Comparison of ENCODE assay signal across 6 cellular contexts in genomic region chr17:39925282-39926134, GRCh38. TPM values are rescaled to one million over a fixed set of nuclear protein-coding genes. Genes with fewer than 3 reads are reported as not detected.
DNase-seq lines count a peak whose midpoint lies in the region; ATAC-seq and TF ChIP-seq lines count a peak whose summit lies in the region.

No MANE protein-coding gene starts in this region.

- H3K9me3 Mint-ChIP-seq in activated T-cell treated with anti-CD3 and anti-CD28 coated beads, Interleukin-2, amount 50 U/mL, for 4 hours: no peaks in the 10 kb centered on the region

- H3K4me3 Mint-ChIP-seq in activated T-cell treated with anti-CD3 and anti-CD28 coated beads, Interleukin-2, amount 50 U/mL, for 4 hours: peak overlapping the region; percentile 90

- H3K9me3 ChIP-seq in effector memory CD4-positive, alpha-beta T cell (ENCODE audit: control insufficient read depth, low read length): no peaks in the 10 kb centered on the region
- H3K9me3 ChIP-seq in thoracic aorta: no peaks in the 10 kb centered on the region

- peaks cover 70% of the 10 kb centered on the region for H3K4me1 Mint-ChIP-seq in activated T-cell treated with anti-CD3 and anti-CD28 coated beads, Interleukin-2, amount 50 U/mL, for 4 hours (ENCODE audit: low read depth)

- H3K27me3 ChIP-seq in effector memory CD4-positive, alpha-beta T cell (replicated peaks; ENCODE audit: control insufficient read depth, insufficient read depth, low read length, poor library complexity, severe bottlenecking): no peaks in the 10 kb centered on the region
- H3K27me3 ChIP-seq in thoracic aorta (replicated peaks; ENCODE audit: insufficient read depth): no peaks in the 10 kb centered on the region

- H3K36me3 ChIP-seq in effector memory CD4-positive, alpha-beta T cell (ENCODE audit: control insufficient read depth, insufficient read depth, low read length): peaks cover 31% of the 10 kb centered on the region
- peaks cover 20% of the 10 kb centered on the region for H3K36me3 ChIP-seq in thoracic aorta

- DNase-seq in activated T-cell treated with anti-CD3 and anti-CD28 coated beads, Interleukin-2, amount 50 U/mL, for 4 hours: no peak
- DNase-seq in activated T-cell treated with anti-CD3 and anti-CD28 coated beads, Interleukin-2, amount 50 U/mL, for 48 hours: no peak
- DNase-seq in effector memory CD4-positive, alpha-beta T cell: no peak
- DNase-seq in thoracic aorta (ENCODE audit: low spot score): no peak
- DNase-seq in UCSD-AML1 (lab: John Stamatoyannopoulos, UW; ENCODE audit: unreplicated experiment): no peak

- peaks cover 11% of the 10 kb centered on the region for H3K36me3 Mint-ChIP-seq in activated T-cell treated with anti-CD3 and anti-CD28 coated beads, Interleukin-2, amount 50 U/mL, for 4 hours (ENCODE audit: insufficient read depth)

- peak overlapping the region; percentile 91 for H3K4me3 ChIP-seq in effector memory CD4-positive, alpha-beta T cell (ENCODE audit: insufficient read depth, low read depth, low read length, poor library complexity, severe bottlenecking)
- H3K4me3 ChIP-seq in thoracic aorta: peak overlapping the region; percentile 93

- H3K27me3 Mint-ChIP-seq in activated T-cell treated with anti-CD3 and anti-CD28 coated beads, Interleukin-2, amount 50 U/mL, for 4 hours (ENCODE audit: low read depth): no peaks in the 10 kb centered on the region

- peak overlapping the region; percentile 86 for H3K27ac ChIP-seq in effector memory CD4-positive, alpha-beta T cell (ENCODE audit: insufficient read depth, low read length, poor library complexity, severe bottlenecking)
- H3K27ac ChIP-seq in thoracic aorta: no peak overlapping the region

- no peak for TF ChIP-seq CTCF in thoracic aorta (IDR thresholded peaks at IDR 0.05)

- ATAC-seq in activated T-cell treated with anti-CD3 and anti-CD28 coated beads, Interleukin-2, amount 50 U/mL, for 4 hours: no peak
- no peak for ATAC-seq in thoracic aorta (ENCODE audit: insufficient number of reproducible peaks, low FRiP score, low read depth)
- ATAC-seq in GM18907 (IDR thresholded peaks at IDR 0.05; ENCODE audit: unreplicated experiment): no peak

- H3K4me1 ChIP-seq in effector memory CD4-positive, alpha-beta T cell (ENCODE audit: control insufficient read depth, insufficient read depth, low read length, poor library complexity, severe bottlenecking): peaks cover 43% of the 10 kb centered on the region
- peaks cover 12 to 46% of the 10 kb centered on the region in 2 donors for H3K4me1 ChIP-seq in thoracic aorta (ENCODE audit: control insufficient read depth in 1 of 2, low read depth in 2 of 2)

RNA-seq across cellular contexts. Expression of gene ORMDL3, which starts 1.9 kb away (rescaled TPM):
- total RNA-seq in activated T-cell treated with anti-CD3 and anti-CD28 coated beads, Interleukin-2, amount 50 U/mL, for 4 hours: 10 to 100 TPM; 48.9 to 71.0 (median 52.1) TPM
- 10 to 100 TPM; 43.3 to 64.0 TPM for total RNA-seq in thoracic aorta

RNA-seq across cellular contexts. Expression of gene LRRC3C, which starts 2.0 kb away (rescaled TPM):
- total RNA-seq in activated T-cell treated with anti-CD3 and anti-CD28 coated beads, Interleukin-2, amount 50 U/mL, for 4 hours: not detected
- total RNA-seq in thoracic aorta: not detected

RNA-seq across cellular contexts. Expression of gene GSDMB, which starts 7.1 kb away (rescaled TPM):
- 1 to 10 TPM; 4.1 to 5.1 (median 4.7) TPM for total RNA-seq in activated T-cell treated with anti-CD3 and anti-CD28 coated beads, Interleukin-2, amount 50 U/mL, for 4 hours
- 10 to 100 TPM in 1 of 2 donors, 1 to 10 TPM in 1; 8.3 to 16.0 TPM for total RNA-seq in thoracic aorta

RNA-seq across cellular contexts. Expression of gene GSDMA, which starts 37.3 kb away (rescaled TPM):
- total RNA-seq in activated T-cell treated with anti-CD3 and anti-CD28 coated beads, Interleukin-2, amount 50 U/mL, for 4 hours: 1 to 10 TPM in 1 of 3 donors, under 1 TPM in 2; 0.32 to 1.6 (median 0.41) TPM
- total RNA-seq in thoracic aorta: 1 to 10 TPM in 1 of 2 donors, under 1 TPM in 1; 0.68 to 1.2 TPM

RNA-seq across cellular contexts. Expression of gene PSMD3, which starts 55.1 kb away (rescaled TPM):
- 100 to 1,000 TPM; 276 to 288 (median 280) TPM for total RNA-seq in activated T-cell treated with anti-CD3 and anti-CD28 coated beads, Interleukin-2, amount 50 U/mL, for 4 hours
- total RNA-seq in thoracic aorta: 10 to 100 TPM; 68.8 to 74.2 TPM
